Comparison of ENCODE assay signal across 1 cellular context in the genomic region with DNA sequence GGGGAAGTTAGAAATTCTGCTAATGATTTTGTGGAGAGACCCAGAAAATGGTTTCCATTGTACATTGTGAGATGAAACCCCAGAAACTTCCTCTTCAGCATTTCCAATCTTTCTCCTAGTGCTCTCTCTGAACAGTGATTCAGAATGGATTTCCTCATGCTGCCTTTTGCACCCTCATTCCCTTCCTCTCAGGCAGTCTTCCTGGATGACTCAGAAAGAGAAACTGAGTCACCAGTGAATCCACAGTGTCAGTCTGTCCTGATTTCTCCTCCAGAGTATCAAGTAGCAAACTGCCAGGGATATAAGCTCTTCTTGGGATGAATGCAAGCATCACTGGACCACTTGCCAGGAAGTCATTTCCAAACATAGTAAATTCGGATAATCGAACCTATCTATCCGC.
TF ChIP-seq lines count a peak whose summit lies in the region.

No MANE protein-coding gene starts in this region.

TF ChIP-seq in IMR-90, 13 proteins besides CTCF, POLR2A, EP300 and RAD21 (continued from another document):
- no peak for TF ChIP-seq SMC3 (IDR thresholded peaks at IDR 0.05; ENCODE audit: low read depth, low read length)
- TF ChIP-seq FOS (IDR thresholded peaks at IDR 0.05; ENCODE audit: low read depth, low read length) = no peak
